ENCODE assay signal across 2 cellular contexts in the genomic region with DNA sequence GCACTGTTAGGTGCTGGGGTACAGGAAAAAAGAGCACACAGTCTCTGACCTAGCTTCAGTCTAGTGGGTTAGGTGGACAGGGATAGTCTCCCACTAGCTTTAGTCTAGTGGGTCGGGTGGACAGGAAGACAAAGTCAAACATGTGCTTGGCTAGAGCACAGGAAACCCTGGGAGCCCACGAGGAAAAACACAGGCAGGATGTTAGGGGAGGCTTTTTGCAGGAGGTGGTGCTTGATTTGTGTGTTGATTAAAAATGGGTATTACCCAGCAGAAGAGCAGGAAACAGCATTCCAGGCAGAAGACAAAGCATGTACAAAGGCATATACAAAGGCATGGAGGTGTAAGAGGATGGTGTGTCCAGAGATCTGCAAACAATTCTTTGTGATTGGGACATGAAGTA.
TF ChIP-seq lines count a peak whose summit lies in the region.

No MANE protein-coding gene starts in this region.

TF ChIP-seq in SK-N-SH, 30 proteins besides CTCF, POLR2A, EP300 and RAD21 (continued from another document):
- TF ChIP-seq TEAD4 (IDR thresholded peaks at IDR 0.05; ENCODE audit: borderline replicate concordance, insufficient read depth) (no peak), SIN3A (IDR thresholded peaks at IDR 0.05; ENCODE audit: borderline replicate concordance, low read depth, low read length) (no peak), FOXM1 (IDR thresholded peaks at IDR 0.05; ENCODE audit: low read depth) (no peak), RCOR1 (IDR thresholded peaks at IDR 0.05; ENCODE audit: low read length) (no peak), NRF1 (IDR thresholded peaks at IDR 0.05; ENCODE audit: low read depth, low read length) (no peak), YY1 (IDR thresholded peaks at IDR 0.05; ENCODE audit: low read depth) (no peak), TAF1 (IDR thresholded peaks at IDR 0.05; ENCODE audit: borderline replicate concordance, low read depth, low read length) (no peak), TCF12 (IDR thresholded peaks at IDR 0.05) (no peak)
- TF ChIP-seq, protein P1, sequence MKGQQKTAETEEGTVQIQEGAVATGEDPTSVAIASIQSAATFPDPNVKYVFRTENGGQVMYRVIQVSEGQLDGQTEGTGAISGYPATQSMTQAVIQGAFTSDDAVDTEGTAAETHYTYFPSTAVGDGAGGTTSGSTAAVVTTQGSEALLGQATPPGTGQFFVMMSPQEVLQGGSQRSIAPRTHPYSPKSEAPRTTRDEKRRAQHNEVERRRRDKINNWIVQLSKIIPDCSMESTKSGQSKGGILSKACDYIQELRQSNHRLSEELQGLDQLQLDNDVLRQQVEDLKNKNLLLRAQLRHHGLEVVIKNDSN (IDR thresholded peaks at IDR 0.05; ENCODE audit: borderline replicate concordance, low read depth), result no peak
- TF ChIP-seq, protein P2, sequence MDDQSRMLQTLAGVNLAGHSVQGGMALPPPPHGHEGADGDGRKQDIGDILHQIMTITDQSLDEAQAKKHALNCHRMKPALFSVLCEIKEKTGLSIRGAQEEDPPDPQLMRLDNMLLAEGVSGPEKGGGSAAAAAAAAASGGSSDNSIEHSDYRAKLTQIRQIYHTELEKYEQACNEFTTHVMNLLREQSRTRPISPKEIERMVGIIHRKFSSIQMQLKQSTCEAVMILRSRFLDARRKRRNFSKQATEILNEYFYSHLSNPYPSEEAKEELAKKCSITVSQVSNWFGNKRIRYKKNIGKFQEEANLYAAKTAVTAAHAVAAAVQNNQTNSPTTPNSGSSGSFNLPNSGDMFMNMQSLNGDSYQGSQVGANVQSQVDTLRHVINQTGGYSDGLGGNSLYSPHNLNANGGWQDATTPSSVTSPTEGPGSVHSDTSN (IDR thresholded peaks at IDR 0.05), result no peak

TF ChIP-seq in SK-N-SH treated with all-trans-retinoic acid at 6 μM for 48 hours, 23 proteins besides CTCF, POLR2A, EP300 and RAD21 (continued from another document):
- TF ChIP-seq, protein P3, sequence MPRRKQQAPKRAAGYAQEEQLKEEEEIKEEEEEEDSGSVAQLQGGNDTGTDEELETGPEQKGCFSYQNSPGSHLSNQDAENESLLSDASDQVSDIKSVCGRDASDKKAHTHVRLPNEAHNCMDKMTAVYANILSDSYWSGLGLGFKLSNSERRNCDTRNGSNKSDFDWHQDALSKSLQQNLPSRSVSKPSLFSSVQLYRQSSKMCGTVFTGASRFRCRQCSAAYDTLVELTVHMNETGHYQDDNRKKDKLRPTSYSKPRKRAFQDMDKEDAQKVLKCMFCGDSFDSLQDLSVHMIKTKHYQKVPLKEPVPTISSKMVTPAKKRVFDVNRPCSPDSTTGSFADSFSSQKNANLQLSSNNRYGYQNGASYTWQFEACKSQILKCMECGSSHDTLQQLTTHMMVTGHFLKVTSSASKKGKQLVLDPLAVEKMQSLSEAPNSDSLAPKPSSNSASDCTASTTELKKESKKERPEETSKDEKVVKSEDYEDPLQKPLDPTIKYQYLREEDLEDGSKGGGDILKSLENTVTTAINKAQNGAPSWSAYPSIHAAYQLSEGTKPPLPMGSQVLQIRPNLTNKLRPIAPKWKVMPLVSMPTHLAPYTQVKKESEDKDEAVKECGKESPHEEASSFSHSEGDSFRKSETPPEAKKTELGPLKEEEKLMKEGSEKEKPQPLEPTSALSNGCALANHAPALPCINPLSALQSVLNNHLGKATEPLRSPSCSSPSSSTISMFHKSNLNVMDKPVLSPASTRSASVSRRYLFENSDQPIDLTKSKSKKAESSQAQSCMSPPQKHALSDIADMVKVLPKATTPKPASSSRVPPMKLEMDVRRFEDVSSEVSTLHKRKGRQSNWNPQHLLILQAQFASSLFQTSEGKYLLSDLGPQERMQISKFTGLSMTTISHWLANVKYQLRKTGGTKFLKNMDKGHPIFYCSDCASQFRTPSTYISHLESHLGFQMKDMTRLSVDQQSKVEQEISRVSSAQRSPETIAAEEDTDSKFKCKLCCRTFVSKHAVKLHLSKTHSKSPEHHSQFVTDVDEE (CRISPR knock-in tag; IDR thresholded peaks at IDR 0.05), result no peak
- TF ChIP-seq RARB (CRISPR knock-in tag; IDR thresholded peaks at IDR 0.05), result no peak
- no peak for TF ChIP-seq ZFP30 (CRISPR knock-in tag; IDR thresholded peaks at IDR 0.05)
- no peak for TF ChIP-seq TCF4 (CRISPR knock-in tag; IDR thresholded peaks at IDR 0.05; ENCODE audit: borderline replicate concordance)
- TF ChIP-seq, protein P4, sequence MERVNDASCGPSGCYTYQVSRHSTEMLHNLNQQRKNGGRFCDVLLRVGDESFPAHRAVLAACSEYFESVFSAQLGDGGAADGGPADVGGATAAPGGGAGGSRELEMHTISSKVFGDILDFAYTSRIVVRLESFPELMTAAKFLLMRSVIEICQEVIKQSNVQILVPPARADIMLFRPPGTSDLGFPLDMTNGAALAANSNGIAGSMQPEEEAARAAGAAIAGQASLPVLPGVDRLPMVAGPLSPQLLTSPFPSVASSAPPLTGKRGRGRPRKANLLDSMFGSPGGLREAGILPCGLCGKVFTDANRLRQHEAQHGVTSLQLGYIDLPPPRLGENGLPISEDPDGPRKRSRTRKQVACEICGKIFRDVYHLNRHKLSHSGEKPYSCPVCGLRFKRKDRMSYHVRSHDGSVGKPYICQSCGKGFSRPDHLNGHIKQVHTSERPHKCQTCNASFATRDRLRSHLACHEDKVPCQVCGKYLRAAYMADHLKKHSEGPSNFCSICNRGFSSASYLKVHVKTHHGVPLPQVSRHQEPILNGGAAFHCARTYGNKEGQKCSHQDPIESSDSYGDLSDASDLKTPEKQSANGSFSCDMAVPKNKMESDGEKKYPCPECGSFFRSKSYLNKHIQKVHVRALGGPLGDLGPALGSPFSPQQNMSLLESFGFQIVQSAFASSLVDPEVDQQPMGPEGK (CRISPR knock-in tag; IDR thresholded peaks at IDR 0.05; ENCODE audit: borderline replicate concordance), result no peak
- TF ChIP-seq OSR1 (CRISPR knock-in tag; IDR thresholded peaks at IDR 0.05), result no peak
- TF ChIP-seq ZFP3 (CRISPR knock-in tag; IDR thresholded peaks at IDR 0.05), result no peak
- TF ChIP-seq ZNF70 (CRISPR knock-in tag; IDR thresholded peaks at IDR 0.05), result no peak
- no peak for TF ChIP-seq ESRRG (CRISPR knock-in tag; IDR thresholded peaks at IDR 0.05)
- TF ChIP-seq GLIS3 (CRISPR knock-in tag; IDR thresholded peaks at IDR 0.05), result no peak
- TF ChIP-seq ZC3H10 (CRISPR knock-in tag; IDR thresholded peaks at IDR 0.05), result no peak
- TF ChIP-seq CSDC2 (CRISPR knock-in tag; IDR thresholded peaks at IDR 0.05), result no peak
- no peak for TF ChIP-seq ZNF8 (CRISPR knock-in tag; IDR thresholded peaks at IDR 0.05)
- TF ChIP-seq, protein P5, sequence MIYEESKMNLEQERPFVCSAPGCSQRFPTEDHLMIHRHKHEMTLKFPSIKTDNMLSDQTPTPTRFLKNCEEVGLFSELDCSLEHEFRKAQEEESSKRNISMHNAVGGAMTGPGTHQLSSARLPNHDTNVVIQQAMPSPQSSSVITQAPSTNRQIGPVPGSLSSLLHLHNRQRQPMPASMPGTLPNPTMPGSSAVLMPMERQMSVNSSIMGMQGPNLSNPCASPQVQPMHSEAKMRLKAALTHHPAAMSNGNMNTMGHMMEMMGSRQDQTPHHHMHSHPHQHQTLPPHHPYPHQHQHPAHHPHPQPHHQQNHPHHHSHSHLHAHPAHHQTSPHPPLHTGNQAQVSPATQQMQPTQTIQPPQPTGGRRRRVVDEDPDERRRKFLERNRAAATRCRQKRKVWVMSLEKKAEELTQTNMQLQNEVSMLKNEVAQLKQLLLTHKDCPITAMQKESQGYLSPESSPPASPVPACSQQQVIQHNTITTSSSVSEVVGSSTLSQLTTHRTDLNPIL (CRISPR knock-in tag; IDR thresholded peaks at IDR 0.05; ENCODE audit: low read depth), result no peak
- no peak for TF ChIP-seq PPARA (CRISPR knock-in tag; IDR thresholded peaks at IDR 0.05; ENCODE audit: borderline replicate concordance)
- TF ChIP-seq, protein P6, sequence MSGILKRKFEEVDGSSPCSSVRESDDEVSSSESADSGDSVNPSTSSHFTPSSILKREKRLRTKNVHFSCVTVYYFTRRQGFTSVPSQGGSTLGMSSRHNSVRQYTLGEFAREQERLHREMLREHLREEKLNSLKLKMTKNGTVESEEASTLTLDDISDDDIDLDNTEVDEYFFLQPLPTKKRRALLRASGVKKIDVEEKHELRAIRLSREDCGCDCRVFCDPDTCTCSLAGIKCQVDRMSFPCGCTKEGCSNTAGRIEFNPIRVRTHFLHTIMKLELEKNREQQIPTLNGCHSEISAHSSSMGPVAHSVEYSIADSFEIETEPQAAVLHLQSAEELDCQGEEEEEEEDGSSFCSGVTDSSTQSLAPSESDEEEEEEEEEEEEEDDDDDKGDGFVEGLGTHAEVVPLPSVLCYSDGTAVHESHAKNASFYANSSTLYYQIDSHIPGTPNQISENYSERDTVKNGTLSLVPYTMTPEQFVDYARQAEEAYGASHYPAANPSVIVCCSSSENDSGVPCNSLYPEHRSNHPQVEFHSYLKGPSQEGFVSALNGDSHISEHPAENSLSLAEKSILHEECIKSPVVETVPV (CRISPR knock-in tag; IDR thresholded peaks at IDR 0.05), result no peak
